Comparison of ENCODE assay signal across 20 cellular contexts in the genomic region with DNA sequence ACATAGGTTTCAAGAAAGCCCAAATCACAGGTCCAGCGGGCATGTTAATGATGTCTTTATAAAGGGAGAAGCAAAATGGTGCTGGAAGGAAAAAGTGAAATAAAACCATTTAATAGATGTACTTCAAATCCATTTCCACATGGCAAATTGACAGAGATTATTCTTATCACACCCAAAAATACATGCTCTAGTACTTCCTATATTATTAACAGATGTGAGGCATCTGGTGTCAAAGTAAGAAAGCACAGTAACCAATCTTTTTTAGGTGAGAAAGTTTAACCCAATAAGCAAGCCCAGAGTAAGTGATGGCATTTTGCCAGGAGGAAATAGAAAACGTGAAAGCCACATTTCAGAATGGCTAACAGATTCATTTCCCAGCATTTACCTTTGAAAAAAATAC.
"Had no signal": no experiment of that assay in that cellular context is flagged by ENCODE, and none has a peak within 500 bp of the region (broad histone marks: within the 10 kb centered on the region; RNA-seq: fewer than 3 reads in every experiment).

No MANE protein-coding gene starts in this region.

- H3K27me3 ChIP-seq: SJSA1 had no signal

- DNase-seq: KBM-7, MV-4-11, NCI-H1048, NCI-H1105, NCI-H1417, NCI-H1436 treated with DMSO at 0.1 percent for 48 hours, NCI-H1694 treated with DMSO at 0.1 percent for 48 hours, NCI-H1930, NCI-H2081, NCI-H2107, NCI-H345, NCI-H446 treated with DMSO at 0.1 percent for 48 hours, NCI-H510A treated with DMSO at 0.1 percent for 48 hours, NCI-H69, NCI-H774, Right ventricle myocardium superior, RPMI8226, SIG-M5 had no signal

- H3K4me1 ChIP-seq: SJSA1 had no signal

- H3K36me3 ChIP-seq: SJSA1 had no signal

- H3K9me3 ChIP-seq: SJSA1 had no signal

- H3K4me3 ChIP-seq: SJSA1, SK-N-MC had no signal

- H3K27ac ChIP-seq: SJSA1, SK-N-MC had no signal
